ENCODE assay signal across 1 cellular context in genomic region chr11:13065200-13065787, GRCh38.
A peak's percentile ranks its signal among the peaks of the same experiment; 100 is the strongest.
TF ChIP-seq lines count a peak whose summit lies in the region.

No MANE protein-coding gene starts in this region.

TF ChIP-seq in HepG2, 621 proteins besides CTCF, POLR2A, EP300 and RAD21 (continued from another document and continues in another):
- TF ChIP-seq ZNF646 (CRISPR knock-in tag; IDR thresholded peaks at IDR 0.05) (0 out of 2 replicates have a peak, but pooled peaks have one; percentile 12), FOXO4 (CRISPR knock-in tag; conservative IDR thresholded peaks at IDR 0.05) (no peak), MLLT10 (CRISPR knock-in tag; IDR thresholded peaks at IDR 0.05) (no peak), RXRB (CRISPR knock-in tag; IDR thresholded peaks at IDR 0.05; ENCODE audit: borderline replicate concordance) (peak; percentile 41; the same call in 1 of the 2 replicates), SMAD3 (CRISPR knock-in tag; IDR thresholded peaks at IDR 0.05) (peak; percentile 44; the same call in 1 of the 2 replicates), ZNF577 (CRISPR knock-in tag; IDR thresholded peaks at IDR 0.05; ENCODE audit: borderline replicate concordance, low read depth) (no peak), ZFP91 (CRISPR knock-in tag; IDR thresholded peaks at IDR 0.05; ENCODE audit: borderline replicate concordance) (no peak), BCLAF1 (IDR thresholded peaks at IDR 0.05) (no peak), ZGPAT (CRISPR knock-in tag; IDR thresholded peaks at IDR 0.05) (peak; percentile 25; the same call in 1 of the 2 replicates), FOXA3 (CRISPR knock-in tag; IDR thresholded peaks at IDR 0.05) (peak; percentile 69), HDAC2 (CRISPR knock-in tag; IDR thresholded peaks at IDR 0.05) (peak; percentile 42; the same call in 1 of the 2 replicates), ZNF879 (CRISPR knock-in tag; IDR thresholded peaks at IDR 0.05) (no peak), PRPF4 (IDR thresholded peaks at IDR 0.05; ENCODE audit: low read depth, low read length, poor library complexity, severe bottlenecking) (no peak), DMAP1 (CRISPR knock-in tag; IDR thresholded peaks at IDR 0.05) (peak; percentile 60; the same call in 1 of the 2 replicates), GZF1 (CRISPR knock-in tag; IDR thresholded peaks at IDR 0.05) (no peak), ARID2 (CRISPR knock-in tag; IDR thresholded peaks at IDR 0.05; ENCODE audit: borderline replicate concordance) (no peak), ZNF276 (CRISPR knock-in tag; IDR thresholded peaks at IDR 0.05; ENCODE audit: low read depth) (no peak), CEBPB (IDR thresholded peaks at IDR 0.05; ENCODE audit: borderline replicate concordance, low read depth, low read length) (peak; percentile 60; the same call in 1 of the 2 replicates)
- TF ChIP-seq, protein P1, sequence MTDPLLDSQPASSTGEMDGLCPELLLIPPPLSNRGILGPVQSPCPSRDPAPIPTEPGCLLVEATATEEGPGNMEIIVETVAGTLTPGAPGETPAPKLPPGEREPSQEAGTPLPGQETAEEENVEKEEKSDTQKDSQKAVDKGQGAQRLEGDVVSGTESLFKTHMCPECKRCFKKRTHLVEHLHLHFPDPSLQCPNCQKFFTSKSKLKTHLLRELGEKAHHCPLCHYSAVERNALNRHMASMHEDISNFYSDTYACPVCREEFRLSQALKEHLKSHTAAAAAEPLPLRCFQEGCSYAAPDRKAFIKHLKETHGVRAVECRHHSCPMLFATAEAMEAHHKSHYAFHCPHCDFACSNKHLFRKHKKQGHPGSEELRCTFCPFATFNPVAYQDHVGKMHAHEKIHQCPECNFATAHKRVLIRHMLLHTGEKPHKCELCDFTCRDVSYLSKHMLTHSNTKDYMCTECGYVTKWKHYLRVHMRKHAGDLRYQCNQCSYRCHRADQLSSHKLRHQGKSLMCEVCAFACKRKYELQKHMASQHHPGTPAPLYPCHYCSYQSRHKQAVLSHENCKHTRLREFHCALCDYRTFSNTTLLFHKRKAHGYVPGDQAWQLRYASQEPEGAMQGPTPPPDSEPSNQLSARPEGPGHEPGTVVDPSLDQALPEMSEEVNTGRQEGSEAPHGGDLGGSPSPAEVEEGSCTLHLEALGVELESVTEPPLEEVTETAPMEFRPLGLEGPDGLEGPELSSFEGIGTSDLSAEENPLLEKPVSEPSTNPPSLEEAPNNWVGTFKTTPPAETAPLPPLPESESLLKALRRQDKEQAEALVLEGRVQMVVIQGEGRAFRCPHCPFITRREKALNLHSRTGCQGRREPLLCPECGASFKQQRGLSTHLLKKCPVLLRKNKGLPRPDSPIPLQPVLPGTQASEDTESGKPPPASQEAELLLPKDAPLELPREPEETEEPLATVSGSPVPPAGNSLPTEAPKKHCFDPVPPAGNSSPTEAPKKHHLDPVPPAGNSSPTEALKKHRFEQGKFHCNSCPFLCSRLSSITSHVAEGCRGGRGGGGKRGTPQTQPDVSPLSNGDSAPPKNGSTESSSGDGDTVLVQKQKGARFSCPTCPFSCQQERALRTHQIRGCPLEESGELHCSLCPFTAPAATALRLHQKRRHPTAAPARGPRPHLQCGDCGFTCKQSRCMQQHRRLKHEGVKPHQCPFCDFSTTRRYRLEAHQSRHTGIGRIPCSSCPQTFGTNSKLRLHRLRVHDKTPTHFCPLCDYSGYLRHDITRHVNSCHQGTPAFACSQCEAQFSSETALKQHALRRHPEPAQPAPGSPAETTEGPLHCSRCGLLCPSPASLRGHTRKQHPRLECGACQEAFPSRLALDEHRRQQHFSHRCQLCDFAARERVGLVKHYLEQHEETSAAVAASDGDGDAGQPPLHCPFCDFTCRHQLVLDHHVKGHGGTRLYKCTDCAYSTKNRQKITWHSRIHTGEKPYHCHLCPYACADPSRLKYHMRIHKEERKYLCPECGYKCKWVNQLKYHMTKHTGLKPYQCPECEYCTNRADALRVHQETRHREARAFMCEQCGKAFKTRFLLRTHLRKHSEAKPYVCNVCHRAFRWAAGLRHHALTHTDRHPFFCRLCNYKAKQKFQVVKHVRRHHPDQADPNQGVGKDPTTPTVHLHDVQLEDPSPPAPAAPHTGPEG (CRISPR knock-in tag; IDR thresholded peaks at IDR 0.05): no peak
- TF ChIP-seq, protein P2, sequence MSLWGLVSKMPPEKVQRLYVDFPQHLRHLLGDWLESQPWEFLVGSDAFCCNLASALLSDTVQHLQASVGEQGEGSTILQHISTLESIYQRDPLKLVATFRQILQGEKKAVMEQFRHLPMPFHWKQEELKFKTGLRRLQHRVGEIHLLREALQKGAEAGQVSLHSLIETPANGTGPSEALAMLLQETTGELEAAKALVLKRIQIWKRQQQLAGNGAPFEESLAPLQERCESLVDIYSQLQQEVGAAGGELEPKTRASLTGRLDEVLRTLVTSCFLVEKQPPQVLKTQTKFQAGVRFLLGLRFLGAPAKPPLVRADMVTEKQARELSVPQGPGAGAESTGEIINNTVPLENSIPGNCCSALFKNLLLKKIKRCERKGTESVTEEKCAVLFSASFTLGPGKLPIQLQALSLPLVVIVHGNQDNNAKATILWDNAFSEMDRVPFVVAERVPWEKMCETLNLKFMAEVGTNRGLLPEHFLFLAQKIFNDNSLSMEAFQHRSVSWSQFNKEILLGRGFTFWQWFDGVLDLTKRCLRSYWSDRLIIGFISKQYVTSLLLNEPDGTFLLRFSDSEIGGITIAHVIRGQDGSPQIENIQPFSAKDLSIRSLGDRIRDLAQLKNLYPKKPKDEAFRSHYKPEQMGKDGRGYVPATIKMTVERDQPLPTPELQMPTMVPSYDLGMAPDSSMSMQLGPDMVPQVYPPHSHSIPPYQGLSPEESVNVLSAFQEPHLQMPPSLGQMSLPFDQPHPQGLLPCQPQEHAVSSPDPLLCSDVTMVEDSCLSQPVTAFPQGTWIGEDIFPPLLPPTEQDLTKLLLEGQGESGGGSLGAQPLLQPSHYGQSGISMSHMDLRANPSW (CRISPR knock-in tag; IDR thresholded peaks at IDR 0.05; ENCODE audit: borderline replicate concordance): no peak
